In the genomic region with DNA sequence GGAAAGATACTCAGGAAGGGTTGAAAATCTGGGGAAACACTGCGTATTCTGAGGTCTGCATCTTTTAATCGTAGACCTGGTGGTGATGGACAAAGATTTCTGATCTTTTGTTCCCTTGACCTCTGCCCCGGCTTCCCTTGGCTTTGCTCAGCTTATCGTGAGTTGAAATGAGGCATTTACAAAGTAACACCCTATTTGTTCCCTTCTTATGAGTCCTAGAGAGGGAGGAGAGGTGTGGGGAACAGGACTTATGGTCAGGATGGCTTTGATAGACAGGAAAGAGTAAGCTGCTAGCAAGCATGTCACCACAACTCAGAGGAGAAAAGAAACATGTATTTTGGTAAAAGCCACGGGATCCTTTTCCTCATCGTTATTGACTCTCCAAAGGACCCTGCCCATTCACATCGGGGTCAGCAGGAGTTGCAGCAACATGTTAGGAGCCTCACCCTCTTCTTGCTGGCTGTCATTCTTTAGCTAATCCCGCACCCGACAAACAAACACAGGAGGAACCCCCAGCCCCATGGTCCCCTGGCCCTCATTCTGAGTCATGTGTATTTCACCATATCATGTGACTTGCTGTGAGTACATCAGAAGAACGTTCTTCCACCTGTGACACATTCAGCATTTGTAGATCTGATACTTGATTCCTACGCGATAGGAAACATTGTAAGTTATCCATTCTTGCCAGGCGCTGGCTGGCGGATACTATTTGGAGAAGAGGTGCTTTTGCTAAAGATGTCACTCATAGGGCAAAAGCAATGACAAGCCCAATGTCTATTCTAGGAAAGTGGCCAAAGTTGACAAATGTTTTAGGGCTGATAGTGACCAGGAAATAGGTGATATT, we compare ENCODE assay signal across 16 cellular contexts.
A peak's percentile ranks its signal among the peaks of the same experiment; 100 is the strongest.
DNase-seq lines count a peak whose midpoint lies in the region; ATAC-seq and TF ChIP-seq lines count a peak whose summit lies in the region.
"Had no signal": no experiment of that assay in that cellular context is flagged by ENCODE, and none has a peak within 500 bp of the region (broad histone marks: within the 10 kb centered on the region; RNA-seq: fewer than 3 reads in every experiment).

No MANE protein-coding gene starts in this region.

- DNase-seq in activated CD4-positive, alpha-beta memory T cell treated with anti-CD3 and anti-CD28 coated beads for 36 hours: no peak
- DNase-seq in activated CD4-positive, alpha-beta memory T cell treated with anti-CD3 and anti-CD28 coated beads, Interleukin-2, amount 10 ng/mL, durations not matched to agents 7 days and 5 days: no peak
- peak; percentile 22 for DNase-seq in Caki2 (ENCODE audit: low read depth)
- no peak for DNase-seq in activated naive CD8-positive, alpha-beta T cell treated with anti-CD3 and anti-CD28 coated beads, Interleukin-2, amount 50 U/mL, for 24 hours
- DNase-seq in psoas muscle: no peak
- no peak for DNase-seq in NCI-H2107 (lab: John Stamatoyannopoulos, UW)
- DNase-seq in SIG-M5 treated with dmso at 0.1 percent for 504 hours (lab: John Stamatoyannopoulos, UW; ENCODE audit: unreplicated experiment): no peak
- DNase-seq: activated gamma-delta T cell treated with Interleukin-2 at 50 U/mL for 16 hours, GM23248, left lung, NCI-H187 treated with DMSO at 0.1 percent for 48 hours, NCI-H526 treated with DMSO at 0.1 percent for 48 hours had no signal

- CTCF ChIA-PET in activated CD4-positive, alpha-beta memory T cell treated with anti-CD3 and anti-CD28 coated beads for 36 hours (lab: Charles Lee): no interaction called here
- CTCF ChIA-PET in activated CD4-positive, alpha-beta memory T cell treated with anti-CD3 and anti-CD28 coated beads, Interleukin-2, amount 10 ng/mL, durations not matched to agents 7 days and 5 days (lab: Charles Lee): interaction anchor here (1.5 kb wide), 1 partner anchor 147 kb away, joined by 4 read pairs; no protein-coding TSS in a partner anchor

- peaks cover 14% of the 10 kb centered on the region for H3K4me1 ChIP-seq in psoas muscle

- H3K36me3 Mint-ChIP-seq in activated CD4-positive, alpha-beta memory T cell treated with anti-CD3 and anti-CD28 coated beads for 36 hours: peaks cover 36% of the 10 kb centered on the region
- peaks cover 45% of the 10 kb centered on the region for H3K36me3 Mint-ChIP-seq in activated CD4-positive, alpha-beta memory T cell treated with anti-CD3 and anti-CD28 coated beads, Interleukin-2, amount 10 ng/mL, durations not matched to agents 7 days and 5 days (ENCODE audit: low read depth)
- H3K36me3 Mint-ChIP-seq in activated naive CD8-positive, alpha-beta T cell treated with anti-CD3 and anti-CD28 coated beads, Interleukin-2, amount 50 U/mL, for 24 hours (ENCODE audit: low read depth): peaks cover 34% of the 10 kb centered on the region

- H3K4me3 Mint-ChIP-seq in activated CD4-positive, alpha-beta memory T cell treated with anti-CD3 and anti-CD28 coated beads for 36 hours: no peak overlapping the region
- no peak overlapping the region for H3K4me3 Mint-ChIP-seq in activated CD4-positive, alpha-beta memory T cell treated with anti-CD3 and anti-CD28 coated beads, Interleukin-2, amount 10 ng/mL, durations not matched to agents 7 days and 5 days
- no peak overlapping the region for H3K4me3 Mint-ChIP-seq in activated naive CD8-positive, alpha-beta T cell treated with anti-CD3 and anti-CD28 coated beads, Interleukin-2, amount 50 U/mL, for 24 hours
- H3K4me3 Mint-ChIP-seq: T-helper 2 cell treated with Interferon-gamma antibody and Interleukin-4, amounts not matched to agents 5 μg/mL and 100 μg/mL, for 36 hours had no signal

- no peak for TF ChIP-seq CTCF in psoas muscle (IDR thresholded peaks at IDR 0.05)

- no peak overlapping the region for H3K4me3 ChIP-seq in psoas muscle
- H3K4me3 ChIP-seq: cardiac muscle cell, GM23248, left lung had no signal

- POLR2A ChIA-PET in activated CD4-positive, alpha-beta memory T cell treated with anti-CD3 and anti-CD28 coated beads for 36 hours (lab: Charles Lee): interaction anchor here (1.2 kb wide), 1 partner anchor 147 kb away, joined by 3 read pairs; no protein-coding TSS in a partner anchor
- POLR2A ChIA-PET in activated CD4-positive, alpha-beta memory T cell treated with anti-CD3 and anti-CD28 coated beads, Interleukin-2, amount 10 ng/mL, durations not matched to agents 7 days and 5 days (lab: Charles Lee): interaction anchor here (1.2 kb wide), 1 partner anchor 10 kb away, joined by 3 read pairs; no protein-coding TSS in a partner anchor

- H3K9me3 Mint-ChIP-seq in activated CD4-positive, alpha-beta memory T cell treated with anti-CD3 and anti-CD28 coated beads for 36 hours: no peaks in the 10 kb centered on the region
- no peaks in the 10 kb centered on the region for H3K9me3 Mint-ChIP-seq in activated CD4-positive, alpha-beta memory T cell treated with anti-CD3 and anti-CD28 coated beads, Interleukin-2, amount 10 ng/mL, durations not matched to agents 7 days and 5 days
- no peaks in the 10 kb centered on the region for H3K9me3 Mint-ChIP-seq in activated naive CD8-positive, alpha-beta T cell treated with anti-CD3 and anti-CD28 coated beads, Interleukin-2, amount 50 U/mL, for 24 hours
- H3K9me3 Mint-ChIP-seq: T-helper 2 cell treated with Interferon-gamma antibody and Interleukin-4, amounts not matched to agents 5 μg/mL and 100 μg/mL, for 36 hours had no signal

- 60 to 76% (median 66%) methylated on average over 14 of the region's 14 CpGs for WGBS in psoas muscle, 3 donors

- H3K4me1 Mint-ChIP-seq in activated CD4-positive, alpha-beta memory T cell treated with anti-CD3 and anti-CD28 coated beads for 36 hours (ENCODE audit: low read depth): peaks cover 22% of the 10 kb centered on the region
- H3K4me1 Mint-ChIP-seq in activated CD4-positive, alpha-beta memory T cell treated with anti-CD3 and anti-CD28 coated beads, Interleukin-2, amount 10 ng/mL, durations not matched to agents 7 days and 5 days: peaks cover 25% of the 10 kb centered on the region
- peaks cover 5% of the 10 kb centered on the region for H3K4me1 Mint-ChIP-seq in activated naive CD8-positive, alpha-beta T cell treated with anti-CD3 and anti-CD28 coated beads, Interleukin-2, amount 50 U/mL, for 24 hours

- H3K9me3 ChIP-seq in psoas muscle: no peaks in the 10 kb centered on the region
- H3K9me3 ChIP-seq: left lung had no signal

- H3K36me3 ChIP-seq in psoas muscle (ENCODE audit: insufficient read depth in 1 of 2, low read depth in 1 of 2): peaks cover 0 to 2% of the 10 kb centered on the region in 2 donors
- H3K36me3 ChIP-seq: cardiac muscle cell, left lung had no signal

- H3K27me3 Mint-ChIP-seq in activated CD4-positive, alpha-beta memory T cell treated with anti-CD3 and anti-CD28 coated beads for 36 hours: no peaks in the 10 kb centered on the region
- no peaks in the 10 kb centered on the region for H3K27me3 Mint-ChIP-seq in activated CD4-positive, alpha-beta memory T cell treated with anti-CD3 and anti-CD28 coated beads, Interleukin-2, amount 10 ng/mL, durations not matched to agents 7 days and 5 days
- H3K27me3 Mint-ChIP-seq in activated naive CD8-positive, alpha-beta T cell treated with anti-CD3 and anti-CD28 coated beads, Interleukin-2, amount 50 U/mL, for 24 hours: no peaks in the 10 kb centered on the region

- peak overlapping the region; percentile 43 for H3K27ac Mint-ChIP-seq in activated CD4-positive, alpha-beta memory T cell treated with anti-CD3 and anti-CD28 coated beads for 36 hours
- no peak overlapping the region for H3K27ac Mint-ChIP-seq in activated CD4-positive, alpha-beta memory T cell treated with anti-CD3 and anti-CD28 coated beads, Interleukin-2, amount 10 ng/mL, durations not matched to agents 7 days and 5 days
- peak overlapping the region; percentile 11 for H3K27ac Mint-ChIP-seq in activated naive CD8-positive, alpha-beta T cell treated with anti-CD3 and anti-CD28 coated beads, Interleukin-2, amount 50 U/mL, for 24 hours

- no peaks in the 10 kb centered on the region for H3K27me3 ChIP-seq in psoas muscle (ENCODE audit: insufficient read depth in 3 of 3, low read length in 2 of 3)
- H3K27me3 ChIP-seq: cardiac muscle cell, left lung had no signal

- intact Hi-C loops in activated CD4-positive, alpha-beta memory T cell treated with anti-CD3 and anti-CD28 coated beads for 36 hours (cut with micrococcal nuclease): no loop called here
- intact Hi-C loops in psoas muscle (cut with DNase I): loop anchor here in 1 of 2 donors (10.0 kb wide), 1 partner anchor 54 kb away; no protein-coding TSS in a partner anchor

- H3K27ac ChIP-seq in psoas muscle: peak overlapping the region; percentile 66
- H3K27ac ChIP-seq: cardiac muscle cell, GM23248, left lung, RWPE1 had no signal

- no peak for ATAC-seq in activated naive CD8-positive, alpha-beta T cell treated with anti-CD3 and anti-CD28 coated beads, Interleukin-2, amount 50 U/mL, for 24 hours
- ATAC-seq in psoas muscle (peak; percentile 57 to 76 (median 72)), HG02798 (IDR thresholded peaks at IDR 0.05; ENCODE audit: poor library complexity, unreplicated experiment) (no peak)
- ATAC-seq: left lung had no signal

- in situ Hi-C loops in Caki2 (cut with HindIII; ENCODE audit: low pct_unique_long_range_greater_than_20kb, low sequenced_read_pairs): no loop called here

Comparison
In these comparisons a context has a peak if more than half of its experiments do, and no peak if none do; other contexts are left out.
1. ATAC-seq: peak in psoas muscle (4 of 4); none in activated naive CD8-positive, alpha-beta T cell treated with anti-CD3 and anti-CD28 coated beads, Interleukin-2, amount 50 U/mL, for 24 hours (single experiment) and HG02798 (single experiment).